1 cellular context compared by ENCODE assay signal in genomic region chr12:76158518-76159321, GRCh38.
TF ChIP-seq lines count a peak whose summit lies in the region.

No MANE protein-coding gene starts in this region.

TF ChIP-seq in K562, 482 proteins besides CTCF, POLR2A, EP300 and RAD21 (continued from another document and continues in another):
- TF ChIP-seq, protein P1, sequence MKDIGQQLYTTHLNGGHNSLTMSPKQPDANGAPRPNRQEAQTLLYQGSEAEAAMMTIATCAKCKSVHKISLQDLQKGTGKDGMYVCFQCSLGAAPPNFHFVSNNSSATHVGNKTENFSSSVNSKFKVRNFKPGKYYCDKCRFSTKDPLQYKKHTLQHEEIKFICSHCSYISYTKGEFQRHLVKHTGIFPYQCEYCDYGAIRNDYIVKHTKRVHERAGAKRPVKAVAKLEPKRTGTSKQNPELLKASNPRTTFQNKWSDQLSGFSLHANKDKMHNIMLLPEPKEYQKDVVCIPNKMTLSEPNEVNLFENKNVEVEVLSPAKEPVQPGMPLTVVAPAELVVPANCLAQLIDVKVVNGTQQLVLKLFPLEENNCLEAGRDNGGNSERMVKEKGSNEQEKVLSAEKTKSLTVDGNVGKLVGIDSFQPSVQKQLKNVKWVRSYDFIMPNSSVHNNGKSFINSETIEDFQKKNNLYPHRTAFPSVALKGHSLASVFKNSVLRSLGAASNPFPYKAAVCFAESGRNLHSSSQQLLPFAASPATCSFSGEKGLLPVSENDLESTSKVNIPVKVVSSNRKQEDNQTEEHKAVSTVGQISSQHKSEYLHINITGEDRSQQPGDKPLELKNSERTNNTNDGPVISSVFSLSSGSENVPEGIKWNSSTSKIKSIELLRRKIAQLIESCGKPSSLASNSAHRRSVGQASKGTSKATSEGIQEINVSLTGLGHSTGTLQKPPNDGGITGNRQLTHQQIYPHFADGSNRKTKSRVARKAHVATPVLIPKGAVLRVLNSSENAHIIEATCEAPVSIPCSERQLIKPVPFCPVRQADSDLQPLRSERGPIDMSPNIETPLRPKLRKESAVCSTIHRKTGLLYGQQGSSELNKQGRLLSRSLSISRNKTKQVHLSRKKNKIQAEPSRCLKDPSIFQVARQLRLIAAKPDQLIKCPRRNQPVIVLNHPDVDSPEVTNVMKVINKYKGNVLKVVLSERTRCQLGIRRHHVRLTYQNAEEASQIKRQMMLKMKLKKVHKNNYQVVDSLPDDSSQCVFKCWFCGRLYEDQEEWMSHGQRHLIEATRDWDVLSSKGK (CRISPR knock-in tag; IDR thresholded peaks at IDR 0.05), result no peak
- TF ChIP-seq ZNF124 (CRISPR knock-in tag; IDR thresholded peaks at IDR 0.05) (no peak), ZNF282 (CRISPR knock-in tag; IDR thresholded peaks at IDR 0.05) (no peak), MXI1 (IDR thresholded peaks at IDR 0.05; ENCODE audit: low read depth, low read length) (no peak), TGIF2 (CRISPR knock-in tag; IDR thresholded peaks at IDR 0.05) (no peak), NR1H2 (CRISPR knock-in tag; IDR thresholded peaks at IDR 0.05) (peak; percentile 60; the same call in 1 of the 2 replicates), PHF20 (IDR thresholded peaks at IDR 0.05; ENCODE audit: partially characterized antibody) (no peak), ZBTB49 (CRISPR knock-in tag; IDR thresholded peaks at IDR 0.05; ENCODE audit: borderline replicate concordance) (no peak), ZSCAN29 (IDR thresholded peaks at IDR 0.05) (peak; percentile 91), ZNF384 (IDR thresholded peaks at IDR 0.05; ENCODE audit: low read depth, low read length) (no peak), SAFB (IDR thresholded peaks at IDR 0.05; ENCODE audit: borderline replicate concordance, low read depth, low read length) (no peak), ESRRA (IDR thresholded peaks at IDR 0.05; ENCODE audit: borderline replicate concordance, low read depth) (peak; percentile 56; the same call in 1 of the 2 replicates), ZNF696 (CRISPR knock-in tag; conservative IDR thresholded peaks at IDR 0.05) (no peak), ZNF75A (CRISPR knock-in tag; IDR thresholded peaks at IDR 0.05) (no peak), PRDM10 (IDR thresholded peaks at IDR 0.05; ENCODE audit: partially characterized antibody) (no peak), FOXP4 (CRISPR knock-in tag; IDR thresholded peaks at IDR 0.05; ENCODE audit: borderline replicate concordance) (no peak), ZNF57 (CRISPR knock-in tag; IDR thresholded peaks at IDR 0.05) (no peak), ZSCAN32 (CRISPR knock-in tag; IDR thresholded peaks at IDR 0.05) (no peak), SP1 (CRISPR knock-in tag; IDR thresholded peaks at IDR 0.05) (no peak), PATZ1 (CRISPR knock-in tag; IDR thresholded peaks at IDR 0.05; ENCODE audit: borderline replicate concordance) (no peak), ATF6 (CRISPR knock-in tag; IDR thresholded peaks at IDR 0.05) (0 out of 2 replicates have a peak, but pooled peaks have one; percentile 43), NFATC3 (IDR thresholded peaks at IDR 0.05) (no peak), ZNF407 (IDR thresholded peaks at IDR 0.05; ENCODE audit: low read depth) (no peak), ZNF311 (CRISPR knock-in tag; IDR thresholded peaks at IDR 0.05) (no peak), TRIM24 (IDR thresholded peaks at IDR 0.05) (peak in 1 of 2 experiments; percentile 36; a peak in 1 of 4 replicates)
- TF ChIP-seq, protein P2, sequence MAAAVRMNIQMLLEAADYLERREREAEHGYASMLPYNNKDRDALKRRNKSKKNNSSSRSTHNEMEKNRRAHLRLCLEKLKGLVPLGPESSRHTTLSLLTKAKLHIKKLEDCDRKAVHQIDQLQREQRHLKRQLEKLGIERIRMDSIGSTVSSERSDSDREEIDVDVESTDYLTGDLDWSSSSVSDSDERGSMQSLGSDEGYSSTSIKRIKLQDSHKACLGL (CRISPR knock-in tag; IDR thresholded peaks at IDR 0.05; ENCODE audit: borderline replicate concordance, poor library complexity, severe bottlenecking), result no peak
- TF ChIP-seq, protein P3, sequence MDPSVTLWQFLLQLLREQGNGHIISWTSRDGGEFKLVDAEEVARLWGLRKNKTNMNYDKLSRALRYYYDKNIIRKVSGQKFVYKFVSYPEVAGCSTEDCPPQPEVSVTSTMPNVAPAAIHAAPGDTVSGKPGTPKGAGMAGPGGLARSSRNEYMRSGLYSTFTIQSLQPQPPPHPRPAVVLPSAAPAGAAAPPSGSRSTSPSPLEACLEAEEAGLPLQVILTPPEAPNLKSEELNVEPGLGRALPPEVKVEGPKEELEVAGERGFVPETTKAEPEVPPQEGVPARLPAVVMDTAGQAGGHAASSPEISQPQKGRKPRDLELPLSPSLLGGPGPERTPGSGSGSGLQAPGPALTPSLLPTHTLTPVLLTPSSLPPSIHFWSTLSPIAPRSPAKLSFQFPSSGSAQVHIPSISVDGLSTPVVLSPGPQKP (CRISPR knock-in tag; IDR thresholded peaks at IDR 0.05), result no peak
